ENCODE assay signal across 10 cellular contexts in genomic region chr10:26391701-26392695, GRCh38. TPM values are rescaled to one million over a fixed set of nuclear protein-coding genes. Genes with fewer than 3 reads are reported as not detected.
DNase-seq lines count a peak whose midpoint lies in the region; ATAC-seq and TF ChIP-seq lines count a peak whose summit lies in the region.
"Had no signal": no experiment of that assay in that cellular context is flagged by ENCODE, and none has a peak within 500 bp of the region (broad histone marks: within the 10 kb centered on the region; RNA-seq: fewer than 3 reads in every experiment).

No MANE protein-coding gene starts in this region.

- peaks cover 2 to 3% of the 10 kb centered on the region in 2 donors for H3K9me3 Mint-ChIP-seq in activated T-cell treated with anti-CD3 and anti-CD28 coated beads, Interleukin-2, amount 50 U/mL, for 72 hours
- peaks cover 5% of the 10 kb centered on the region for H3K9me3 Mint-ChIP-seq in mesothelial cell of epicardium

- H3K27me3 Mint-ChIP-seq in activated T-cell treated with anti-CD3 and anti-CD28 coated beads, Interleukin-2, amount 50 U/mL, for 72 hours (ENCODE audit: low read depth), result peaks cover 13% of the 10 kb centered on the region
- peaks cover 18% of the 10 kb centered on the region for H3K27me3 Mint-ChIP-seq in mesothelial cell of epicardium (ENCODE audit: low read depth)

- no peak overlapping the region for H3K27ac Mint-ChIP-seq in activated T-cell treated with anti-CD3 and anti-CD28 coated beads, Interleukin-2, amount 50 U/mL, for 72 hours
- no peak overlapping the region for H3K27ac Mint-ChIP-seq in mesothelial cell of epicardium

- peaks cover 14% of the 10 kb centered on the region for H3K4me1 Mint-ChIP-seq in activated T-cell treated with anti-CD3 and anti-CD28 coated beads, Interleukin-2, amount 50 U/mL, for 72 hours (ENCODE audit: low read depth)
- H3K4me1 Mint-ChIP-seq in mesothelial cell of epicardium, result no peaks in the 10 kb centered on the region

- H3K27ac ChIP-seq in layer of hippocampus (ENCODE audit: low read depth, low read length), result peak overlapping the region; percentile 62
- H3K27ac ChIP-seq: C4-2B had no signal

- peaks cover 8% of the 10 kb centered on the region for H3K27me3 ChIP-seq in layer of hippocampus (ENCODE audit: control insufficient read depth, insufficient read depth, low read length)

- DNase-seq in Ammon's horn (ENCODE audit: low spot score) (peak; percentile 46), mesothelial cell of epicardium (ENCODE audit: low spot score in 2 of 2, unreplicated experiment in 2 of 2) (no peak), T1000 (lab: John Stamatoyannopoulos, UW) (no peak), NCI-H2196 (lab: John Stamatoyannopoulos, UW; ENCODE audit: unreplicated experiment) (no peak)
- DNase-seq in activated T-cell treated with anti-CD3 and anti-CD28 coated beads, Interleukin-2, amount 50 U/mL, for 72 hours, result peak in 1 of 2 donors; percentile 3
- DNase-seq: SHP77 treated with DMSO at 0.1 percent for 48 hours had no signal

- TF ChIP-seq CTCF in mesothelial cell of epicardium (IDR thresholded peaks at IDR 0.05; ENCODE audit: unreplicated experiment), result no peak

- peak; percentile 62 for ATAC-seq in GM21737 (IDR thresholded peaks at IDR 0.05; ENCODE audit: unreplicated experiment)
- peak in 1 of 2 donors; percentile 32 for ATAC-seq in activated T-cell treated with anti-CD3 and anti-CD28 coated beads, Interleukin-2, amount 50 U/mL, for 72 hours (replicated peaks in 1 of 2)
- no peak for ATAC-seq in HG02571 (IDR thresholded peaks at IDR 0.05; ENCODE audit: unreplicated experiment)

- peak overlapping the region; percentile 49 to 63 for H3K4me3 Mint-ChIP-seq in activated T-cell treated with anti-CD3 and anti-CD28 coated beads, Interleukin-2, amount 50 U/mL, for 72 hours
- H3K4me3 Mint-ChIP-seq in mesothelial cell of epicardium, result no peak overlapping the region

- H3K36me3 Mint-ChIP-seq in activated T-cell treated with anti-CD3 and anti-CD28 coated beads, Interleukin-2, amount 50 U/mL, for 72 hours (ENCODE audit: insufficient read depth in 2 of 2), result peaks cover 2 to 6% of the 10 kb centered on the region in 2 donors
- H3K36me3 Mint-ChIP-seq in mesothelial cell of epicardium, result no peaks in the 10 kb centered on the region

RNA-seq across cellular contexts. Expression of gene APBB1IP, which starts 46.1 kb away (rescaled TPM):
- total RNA-seq in activated T-cell treated with anti-CD3 and anti-CD28 coated beads, Interleukin-2, amount 50 U/mL, for 72 hours, result 10 to 100 TPM; 44.1 to 49.7 TPM
- total RNA-seq in mesothelial cell of epicardium, result 0.20 to 0.22 TPM in 2 of 3 replicates, not detected in the other

Comparison
In these comparisons a context has a peak if more than half of its experiments do, and no peak if none do; other contexts are left out.
1. RNA of gene APBB1IP, which starts 46.1 kb away (total RNA-seq): 44.1 to 49.7 TPM in activated T-cell treated with anti-CD3 and anti-CD28 coated beads, Interleukin-2, amount 50 U/mL, for 72 hours; 0.20 to 0.22 TPM in mesothelial cell of epicardium; every median in the first group is over 10 times any median in the second.